15 cellular contexts compared by ENCODE assay signal in the genomic region with DNA sequence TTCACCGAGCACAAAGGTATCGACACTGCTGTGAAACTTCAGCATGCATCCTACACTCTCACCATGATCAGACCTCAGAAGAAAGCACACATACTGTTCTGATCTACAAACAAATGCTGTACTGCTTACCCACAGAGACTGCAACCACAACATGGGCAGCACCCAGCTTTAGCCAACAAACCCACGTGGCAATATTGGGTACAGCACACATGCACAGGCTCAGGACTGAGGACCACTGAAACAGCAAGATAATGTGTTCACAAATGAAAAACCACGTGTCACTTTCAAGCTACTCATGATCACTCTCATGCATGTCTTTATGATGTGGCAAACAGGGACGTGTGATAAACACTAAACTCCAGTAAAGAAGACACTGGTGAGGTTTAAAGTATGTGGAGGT.
"Had no signal": no experiment of that assay in that cellular context is flagged by ENCODE, and none has a peak within 500 bp of the region (broad histone marks: within the 10 kb centered on the region; RNA-seq: fewer than 3 reads in every experiment).

No MANE protein-coding gene starts in this region.

- H3K27me3 ChIP-seq: brain microvascular endothelial cell, neutrophil, right atrium auricular region, upper lobe of left lung had no signal

- H3K27ac ChIP-seq: brain microvascular endothelial cell, neutrophil, right atrium auricular region, upper lobe of left lung had no signal

- H3K36me3 ChIP-seq: brain microvascular endothelial cell, neutrophil, right atrium auricular region, upper lobe of left lung had no signal

- ATAC-seq: activated T-cell treated with anti-CD3 and anti-CD28 coated beads, Interleukin-2, amount 50 U/mL, for 4 hours; esophagus mucosa had no signal

- H3K4me3 ChIP-seq: right atrium auricular region, upper lobe of left lung had no signal

- H3K4me1 ChIP-seq: right atrium auricular region, upper lobe of left lung had no signal

- DNase-seq: activated CD4-positive, alpha-beta memory T cell treated with anti-CD3 and anti-CD28 coated beads for 36 hours; activated CD4-positive, CD25-positive, alpha-beta regulatory T cell treated with anti-CD3 and anti-CD28 coated beads, Interleukin-2, amount 50 U/mL, for 72 hours; activated gamma-delta T cell; activated T-cell treated with anti-CD3 and anti-CD28 coated beads, Interleukin-2, amount 50 U/mL, for 4 hours; glutamatergic neuron; midbrain; naive B cell; stimulated activated CD4-positive, alpha-beta T cell treated with anti-CD3 and anti-CD28 coated beads, Interleukin-12 subunit alpha, Interleukin-12 subunit beta, amount 100 ng/mL, for 4 hours; stimulated activated naive CD4-positive, alpha-beta T cell; T-helper 9 cell; upper lobe of left lung had no signal

- H3K9me3 ChIP-seq: neutrophil, right atrium auricular region, upper lobe of left lung had no signal
